ENCODE assay signal across 8 cellular contexts in the genomic region with DNA sequence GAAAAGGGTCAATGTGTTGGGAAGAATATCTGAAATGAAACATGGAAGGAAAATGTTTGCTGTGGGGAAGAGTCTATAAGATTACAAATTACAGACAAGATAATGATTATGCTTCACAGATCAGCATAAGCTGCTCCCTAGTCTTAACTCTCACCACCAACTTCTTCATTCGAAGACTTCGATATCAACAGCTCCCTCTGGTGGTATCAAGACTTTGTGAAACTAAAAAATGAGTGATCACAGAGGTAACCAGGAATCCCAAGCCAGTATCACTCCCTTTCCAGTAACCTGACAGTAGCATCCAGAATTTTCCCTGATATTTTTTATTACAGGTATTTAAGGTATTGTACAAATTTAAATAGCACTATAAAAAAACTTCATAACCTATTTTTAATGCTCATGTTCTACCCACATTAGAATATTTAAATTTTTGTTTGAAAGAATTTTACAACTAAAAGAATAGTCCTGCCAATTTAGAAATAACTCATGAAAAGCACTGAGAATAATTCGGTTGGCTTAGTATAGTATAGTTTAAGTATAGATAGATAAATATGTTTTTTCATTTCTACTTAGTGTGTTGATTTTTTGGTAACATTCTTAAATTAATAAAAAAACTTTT.
A peak's percentile ranks its signal among the peaks of the same experiment; 100 is the strongest.
DNase-seq lines count a peak whose midpoint lies in the region; ATAC-seq and TF ChIP-seq lines count a peak whose summit lies in the region.

No MANE protein-coding gene starts in this region.

- H3K4me1 ChIP-seq in transverse colon = no peaks in the 10 kb centered on the region

- DNase-seq in activated naive CD8-positive, alpha-beta T cell treated with anti-CD3 and anti-CD28 coated beads, Interleukin-2, amount 10 ng/mL, durations not matched to agents 7 days and 5 days = no peak
- no peak for DNase-seq in activated naive CD8-positive, alpha-beta T cell treated with anti-CD3 and anti-CD28 coated beads for 36 hours
- peak; percentile 48 for DNase-seq in HFFc6
- peak; percentile 29 for DNase-seq in NCI-H345 (lab: John Stamatoyannopoulos, UW)
- DNase-seq in astrocyte of the spinal cord (ENCODE audit: low read depth, low spot score) = peak; percentile 53
- DNase-seq in immature natural killer cell = peak; percentile 7 to 27 (median 23)
- DNase-seq in transverse colon = no peak

- no peak for TF ChIP-seq EP300 in transverse colon (IDR thresholded peaks at IDR 0.05; ENCODE audit: low read depth)

- no peaks in the 10 kb centered on the region for H3K9me3 Mint-ChIP-seq in activated naive CD8-positive, alpha-beta T cell treated with anti-CD3 and anti-CD28 coated beads, Interleukin-2, amount 10 ng/mL, durations not matched to agents 7 days and 5 days
- H3K9me3 Mint-ChIP-seq in activated naive CD8-positive, alpha-beta T cell treated with anti-CD3 and anti-CD28 coated beads for 36 hours = no peaks in the 10 kb centered on the region
- H3K9me3 Mint-ChIP-seq in HFFc6 (no peaks in the 10 kb centered on the region), immature natural killer cell (no peaks in the 10 kb centered on the region)

- H3K36me3 ChIP-seq in transverse colon = peaks cover 0 to 5% (median 0%) of the 10 kb centered on the region in 4 donors

- peaks cover 1% of the 10 kb centered on the region for H3K4me1 Mint-ChIP-seq in activated naive CD8-positive, alpha-beta T cell treated with anti-CD3 and anti-CD28 coated beads, Interleukin-2, amount 10 ng/mL, durations not matched to agents 7 days and 5 days
- H3K4me1 Mint-ChIP-seq in activated naive CD8-positive, alpha-beta T cell treated with anti-CD3 and anti-CD28 coated beads for 36 hours = no peaks in the 10 kb centered on the region
- H3K4me1 Mint-ChIP-seq in HFFc6 (ENCODE audit: low read depth) = no peaks in the 10 kb centered on the region
- no peaks in the 10 kb centered on the region for H3K4me1 Mint-ChIP-seq in immature natural killer cell

- ATAC-seq in activated naive CD8-positive, alpha-beta T cell treated with anti-CD3 and anti-CD28 coated beads, Interleukin-2, amount 10 ng/mL, durations not matched to agents 7 days and 5 days (ENCODE audit: low read depth) = peak; percentile 56
- no peak for ATAC-seq in GM18520 (IDR thresholded peaks at IDR 0.05; ENCODE audit: unreplicated experiment)

- no peaks in the 10 kb centered on the region for H3K9me3 ChIP-seq in transverse colon

- TF ChIP-seq POLR2A in transverse colon (IDR thresholded peaks at IDR 0.05) = no peak

- TF ChIP-seq CTCF in HFFc6 (IDR thresholded peaks at IDR 0.05) (peak; percentile 85), astrocyte of the spinal cord (IDR thresholded peaks at IDR 0.05; ENCODE audit: low read depth, low read length) (peak; percentile 62), transverse colon (IDR thresholded peaks at IDR 0.05) (peak; percentile 28 to 56 (median 51))

- WGBS in transverse colon (ENCODE audit: low coverage in 1 of 2), 2 donors = 15 to 26% methylated on average over 3 of the region's 3 CpGs

- POLR2A ChIA-PET in activated naive CD8-positive, alpha-beta T cell treated with anti-CD3 and anti-CD28 coated beads, Interleukin-2, amount 10 ng/mL, durations not matched to agents 7 days and 5 days (lab: Charles Lee) = no interaction called here

- no peaks in the 10 kb centered on the region for H3K27me3 ChIP-seq in transverse colon

- no peak overlapping the region for H3K27ac ChIP-seq in transverse colon

- intact Hi-C loops in transverse colon (cut with DNase I; ENCODE audit: low total_unique reads) = loop anchor here (5.0 kb wide), 1 partner anchor 378 kb away; no protein-coding TSS in a partner anchor

- in situ Hi-C loops in astrocyte of the spinal cord (cut with HindIII; ENCODE audit: low sequenced_read_pairs) = no loop called here
- in situ Hi-C loops in transverse colon (cut with MboI; ENCODE audit: low pct_ligation_motif_present in 1 of 4, low pct_unique_long_range_greater_than_20kb in 1 of 4, low sequenced_read_pairs in 3 of 4) = loop anchor here in 2 of 4 donors (25.0 kb wide), 2 partner anchors 373 to 748 kb away; no protein-coding TSS in a partner anchor

- peaks cover 8% of the 10 kb centered on the region for H3K36me3 Mint-ChIP-seq in activated naive CD8-positive, alpha-beta T cell treated with anti-CD3 and anti-CD28 coated beads, Interleukin-2, amount 10 ng/mL, durations not matched to agents 7 days and 5 days
- peaks cover 8% of the 10 kb centered on the region for H3K36me3 Mint-ChIP-seq in activated naive CD8-positive, alpha-beta T cell treated with anti-CD3 and anti-CD28 coated beads for 36 hours
- H3K36me3 Mint-ChIP-seq in HFFc6 (ENCODE audit: low read depth) (no peaks in the 10 kb centered on the region), immature natural killer cell (peaks cover 0 to 21% (median 5%) of the 10 kb centered on the region in 3 donors)

- H3K27ac Mint-ChIP-seq in activated naive CD8-positive, alpha-beta T cell treated with anti-CD3 and anti-CD28 coated beads, Interleukin-2, amount 10 ng/mL, durations not matched to agents 7 days and 5 days = no peak overlapping the region
- H3K27ac Mint-ChIP-seq in activated naive CD8-positive, alpha-beta T cell treated with anti-CD3 and anti-CD28 coated beads for 36 hours = no peak overlapping the region
- no peak overlapping the region for H3K27ac Mint-ChIP-seq in HFFc6
- no peak overlapping the region for H3K27ac Mint-ChIP-seq in immature natural killer cell

- H3K27me3 Mint-ChIP-seq in activated naive CD8-positive, alpha-beta T cell treated with anti-CD3 and anti-CD28 coated beads, Interleukin-2, amount 10 ng/mL, durations not matched to agents 7 days and 5 days = no peaks in the 10 kb centered on the region
- no peaks in the 10 kb centered on the region for H3K27me3 Mint-ChIP-seq in activated naive CD8-positive, alpha-beta T cell treated with anti-CD3 and anti-CD28 coated beads for 36 hours
- H3K27me3 Mint-ChIP-seq in HFFc6 (ENCODE audit: insufficient read depth) (no peaks in the 10 kb centered on the region), immature natural killer cell (ENCODE audit: low read depth in 3 of 3) (no peaks in the 10 kb centered on the region)

- H3K4me3 ChIP-seq in astrocyte of the spinal cord (ENCODE audit: low read depth, low read length) (no peak overlapping the region), transverse colon (no peak overlapping the region)

- no peak overlapping the region for H3K4me3 Mint-ChIP-seq in activated naive CD8-positive, alpha-beta T cell treated with anti-CD3 and anti-CD28 coated beads, Interleukin-2, amount 10 ng/mL, durations not matched to agents 7 days and 5 days
- H3K4me3 Mint-ChIP-seq in activated naive CD8-positive, alpha-beta T cell treated with anti-CD3 and anti-CD28 coated beads for 36 hours = no peak overlapping the region
- H3K4me3 Mint-ChIP-seq in HFFc6 (no peak overlapping the region), immature natural killer cell (no peak overlapping the region)

Comparison
In these comparisons a context has a peak if more than half of its experiments do, and no peak if none do; other contexts are left out.
1. DNase-seq: peak in HFFc6 (single experiment), NCI-H345 (single experiment), astrocyte of the spinal cord (single experiment) and immature natural killer cell (3 of 3); none in activated naive CD8-positive, alpha-beta T cell treated with anti-CD3 and anti-CD28 coated beads, Interleukin-2, amount 10 ng/mL, durations not matched to agents 7 days and 5 days (single experiment), activated naive CD8-positive, alpha-beta T cell treated with anti-CD3 and anti-CD28 coated beads for 36 hours (single experiment) and transverse colon (single experiment).
2. Peak in every context shown above with its lines, with median percentiles within 50 percentile points of each other: CTCF ChIP-seq.